In genomic region chr19:34953092-34953491, GRCh38 we compare ENCODE assay signal across 29 cellular contexts.
"Had no signal": no experiment of that assay in that cellular context is flagged by ENCODE, and none has a peak within 500 bp of the region (broad histone marks: within the 10 kb centered on the region; RNA-seq: fewer than 3 reads in every experiment).

No MANE protein-coding gene starts in this region.

- H3K27ac Mint-ChIP-seq: activated CD4-positive, alpha-beta memory T cell treated with anti-CD3 and anti-CD28 coated beads for 36 hours; activated CD4-positive, alpha-beta T cell treated with anti-CD3 and anti-CD28 coated beads for 36 hours; activated CD4-positive, alpha-beta T cell treated with anti-CD3 and anti-CD28 coated beads, Interleukin-2, amount 10 ng/mL, durations not matched to agents 24 days and 14 days; activated naive CD8-positive, alpha-beta T cell; activated T-helper 17 cell treated with anti-CD3 and anti-CD28 coated beads, Interleukin-2, amount 50 U/mL, for 72 hours; effector memory CD8-positive, alpha-beta T cell had no signal

- H3K27me3 Mint-ChIP-seq: activated CD4-positive, alpha-beta memory T cell treated with anti-CD3 and anti-CD28 coated beads for 36 hours; activated CD4-positive, alpha-beta T cell treated with anti-CD3 and anti-CD28 coated beads for 36 hours; activated CD4-positive, alpha-beta T cell treated with anti-CD3 and anti-CD28 coated beads, Interleukin-2, amount 10 ng/mL, durations not matched to agents 24 days and 14 days; activated naive CD8-positive, alpha-beta T cell; activated T-helper 17 cell treated with anti-CD3 and anti-CD28 coated beads, Interleukin-2, amount 50 U/mL, for 72 hours; effector memory CD8-positive, alpha-beta T cell had no signal

- H3K4me3 Mint-ChIP-seq: activated CD4-positive, alpha-beta memory T cell treated with anti-CD3 and anti-CD28 coated beads for 36 hours; activated CD4-positive, alpha-beta T cell treated with anti-CD3 and anti-CD28 coated beads for 36 hours; activated CD4-positive, alpha-beta T cell treated with anti-CD3 and anti-CD28 coated beads, Interleukin-2, amount 10 ng/mL, durations not matched to agents 24 days and 14 days; activated naive CD8-positive, alpha-beta T cell; activated T-cell treated with anti-CD3 and anti-CD28 coated beads, Interleukin-2, amount 50 U/mL, for 4 hours; activated T-helper 17 cell treated with anti-CD3 and anti-CD28 coated beads, Interleukin-2, amount 50 U/mL, for 72 hours; effector memory CD8-positive, alpha-beta T cell had no signal

- DNase-seq: activated CD4-positive, alpha-beta memory T cell treated with anti-CD3 and anti-CD28 coated beads for 36 hours; activated CD4-positive, alpha-beta T cell treated with anti-CD3 and anti-CD28 coated beads for 36 hours; activated CD4-positive, alpha-beta T cell treated with anti-CD3 and anti-CD28 coated beads, Interleukin-2, amount 10 ng/mL, durations not matched to agents 24 days and 14 days; activated CD4-positive, CD25-positive, alpha-beta regulatory T cell; activated CD4-positive, CD25-positive, alpha-beta regulatory T cell treated with anti-CD3 and anti-CD28 coated beads, Interleukin-2, amount 50 U/mL, for 72 hours; activated CD8-positive, alpha-beta memory T cell treated with anti-CD3 and anti-CD28 coated beads, Interleukin-2, amount 50 U/mL, for 48 hours; activated effector memory CD4-positive, alpha-beta T cell treated with Interleukin-2 at 50 U/mL for 16 hours; activated gamma-delta T cell treated with Interleukin-2 at 50 U/mL for 16 hours; activated naive CD4-positive, alpha-beta T cell treated with anti-CD3 and anti-CD28 coated beads, Interleukin-2, amount 50 U/mL, for 16 hours; activated naive CD4-positive, alpha-beta T cell treated with Interleukin-2 at 50 U/mL for 16 hours; activated T-cell treated with anti-CD3 and anti-CD28 coated beads for 4 hours; activated T-cell treated with anti-CD3 and anti-CD28 coated beads, Interleukin-2, amount 50 U/mL, for 4 hours; adrenal gland; amygdala; aorta; body of pancreas; caudate nucleus; cortex of kidney; dermis blood vessel endothelial cell; effector CD4-positive, alpha-beta T cell; effector memory CD8-positive, alpha-beta T cell; foreskin keratinocyte; gastrocnemius medialis; glutamatergic neuron; heart left ventricle; T-helper 2 cell had no signal

- H3K27me3 ChIP-seq: adrenal gland, body of pancreas, esophagus muscularis mucosa, foreskin keratinocyte, gastrocnemius medialis, heart left ventricle had no signal

- H3K27ac ChIP-seq: adrenal gland, body of pancreas, esophagus muscularis mucosa, foreskin keratinocyte, gastrocnemius medialis, heart left ventricle had no signal

- H3K4me1 ChIP-seq: adrenal gland, body of pancreas, esophagus muscularis mucosa, foreskin keratinocyte, gastrocnemius medialis, heart left ventricle had no signal

- ATAC-seq: activated CD4-positive, alpha-beta T cell treated with anti-CD3 and anti-CD28 coated beads for 36 hours; activated T-cell treated with anti-CD3 and anti-CD28 coated beads, Interleukin-2, amount 50 U/mL, for 4 hours; activated T-helper 17 cell treated with anti-CD3 and anti-CD28 coated beads, Interleukin-2, amount 50 U/mL, for 72 hours; body of pancreas; effector memory CD8-positive, alpha-beta T cell; foreskin keratinocyte; gastrocnemius medialis; heart left ventricle had no signal

- H3K4me1 Mint-ChIP-seq: activated CD4-positive, alpha-beta T cell treated with anti-CD3 and anti-CD28 coated beads for 36 hours; activated CD4-positive, alpha-beta T cell treated with anti-CD3 and anti-CD28 coated beads, Interleukin-2, amount 10 ng/mL, durations not matched to agents 24 days and 14 days; activated T-helper 17 cell treated with anti-CD3 and anti-CD28 coated beads, Interleukin-2, amount 50 U/mL, for 72 hours had no signal

- H3K4me3 ChIP-seq: adrenal gland, body of pancreas, esophagus muscularis mucosa, gastrocnemius medialis, heart left ventricle had no signal
